1 cellular context compared by ENCODE assay signal in genomic region chr22:29219409-29219782, GRCh38. TPM values are rescaled to one million over a fixed set of nuclear protein-coding genes. Genes with fewer than 3 reads are reported as not detected.
"Had no signal": no experiment of that assay in that cellular context is flagged by ENCODE, and none has a peak within 500 bp of the region (broad histone marks: within the 10 kb centered on the region; RNA-seq: fewer than 3 reads in every experiment).

No MANE protein-coding gene starts in this region.

RNA-seq across cellular contexts. Expression of gene EMID1, which starts 13.7 kb away (rescaled TPM):
- total RNA-seq: naive thymus-derived CD8-positive, alpha-beta T cell had no signal
- polyA plus RNA-seq: naive thymus-derived CD8-positive, alpha-beta T cell had no signal
